18 cellular contexts compared by ENCODE assay signal in genomic region chr4:168633474-168633873, GRCh38.
A peak's percentile ranks its signal among the peaks of the same experiment; 100 is the strongest.
DNase-seq lines count a peak whose midpoint lies in the region; ATAC-seq and TF ChIP-seq lines count a peak whose summit lies in the region.
"Had no signal": no experiment of that assay in that cellular context is flagged by ENCODE, and none has a peak within 500 bp of the region (broad histone marks: within the 10 kb centered on the region; RNA-seq: fewer than 3 reads in every experiment).

No MANE protein-coding gene starts in this region.

- DNase-seq in GM23338 (ENCODE audit: low spot score) (no peak), kidney epithelial cell (ENCODE audit: low read depth) (no peak), gastrocnemius medialis (no peak), NCI-H2107 treated with DMSO at 0.1 percent for 48 hours (lab: John Stamatoyannopoulos, UW; ENCODE audit: unreplicated experiment) (no peak), cerebellum (ENCODE audit: low spot score) (no peak)
- DNase-seq: activated naive CD8-positive, alpha-beta T cell treated with anti-CD3 and anti-CD28 coated beads, Interleukin-2, amount 50 U/mL, for 24 hours; activated T-cell treated with anti-CD3 and anti-CD28 coated beads for 4 hours; DND-41; effector memory CD4-positive, alpha-beta T cell; left colon; NCI-H1092 treated with DMSO at 0.1 percent for 48 hours; NCI-H226; nucleus accumbens; T-helper 1 cell had no signal

- H3K4me3 Mint-ChIP-seq in GM23338 = no peak overlapping the region; the same call in 2 of the 3 replicates
- H3K4me3 Mint-ChIP-seq: activated naive CD8-positive, alpha-beta T cell treated with anti-CD3 and anti-CD28 coated beads, Interleukin-2, amount 50 U/mL, for 24 hours had no signal

- H3K9me3 ChIP-seq in gastrocnemius medialis = no peaks in the 10 kb centered on the region
- H3K9me3 ChIP-seq: BLaER1 treated with 17β-estradiol and CSF1 and Interleukin-3, amounts not matched to agents 10 nM and 100 nM had no signal

- no peak overlapping the region for H2AFZ ChIP-seq in GM23338

- H3F3A ChIP-seq in GM23338 (replicated peaks; ENCODE audit: low read depth) = peaks cover 3% of the 10 kb centered on the region; the same call in 1 of the 2 replicates

- H3K27me3 ChIP-seq in GM23338 (ENCODE audit: insufficient read depth) = peaks cover 29% of the 10 kb centered on the region
- H3K27me3 ChIP-seq in kidney epithelial cell (ENCODE audit: control insufficient read depth, insufficient read depth, low read length) = no peaks in the 10 kb centered on the region
- H3K27me3 ChIP-seq in gastrocnemius medialis = no peaks in the 10 kb centered on the region

- H3K4me1 Mint-ChIP-seq in GM23338 = peaks cover 45% of the 10 kb centered on the region

- no peaks in the 10 kb centered on the region for H4K20me1 ChIP-seq in GM23338 (replicated peaks; ENCODE audit: insufficient read depth)
- H4K20me1 ChIP-seq: BLaER1 treated with 17β-estradiol and CSF1 and Interleukin-3, amounts not matched to agents 10 nM and 100 nM had no signal

- intact Hi-C loops in gastrocnemius medialis (cut with DNase I; ENCODE audit: low total_unique reads) = loop anchor here (2.0 to 5.0 kb wide), 3 partner anchors 49 to 121 kb away; no protein-coding TSS in a partner anchor

- 0 out of 2 replicates have a peak overlapping the region, but pooled peaks have one; percentile 88 for H3K4me2 ChIP-seq in GM23338

- in situ Hi-C loops in gastrocnemius medialis (cut with MboI; ENCODE audit: low sequenced_read_pairs in 4 of 4) = no loop called here

- H3K27ac ChIP-seq in GM23338 (ENCODE audit: low read depth) (no peak overlapping the region), gastrocnemius medialis (peak overlapping the region; percentile 77 to 89 (median 82))
- H3K27ac ChIP-seq: BLaER1 treated with 17β-estradiol and CSF1 and Interleukin-3, amounts not matched to agents 10 nM and 100 nM had no signal

- no peaks in the 10 kb centered on the region for H3K9me2 ChIP-seq in GM23338 (ENCODE audit: insufficient read depth)

- TF ChIP-seq CTCF in GM23338 (conservative IDR thresholded peaks at IDR 0.05; ENCODE audit: low read depth in 2 of 2) (no peak), WI38 (IDR thresholded peaks at IDR 0.05; ENCODE audit: low read depth, low read length) (no peak), kidney epithelial cell (IDR thresholded peaks at IDR 0.05; ENCODE audit: insufficient read depth, low read length, poor library complexity, severe bottlenecking) (no peak), gastrocnemius medialis (IDR thresholded peaks at IDR 0.05 in 4 of 5, conservative IDR thresholded peaks at IDR 0.05 in 1 of 5) (no peak)

- no peaks in the 10 kb centered on the region for H3K36me3 Mint-ChIP-seq in GM23338 (ENCODE audit: low read depth)

- peaks cover 8% of the 10 kb centered on the region for H3K27me3 Mint-ChIP-seq in GM23338 (ENCODE audit: insufficient read depth, low read depth, poor library complexity)

- no peaks in the 10 kb centered on the region for H3K79me2 ChIP-seq in GM23338 (replicated peaks; ENCODE audit: insufficient read depth)

- H3K36me3 ChIP-seq in GM23338 (ENCODE audit: insufficient read depth) (no peaks in the 10 kb centered on the region), kidney epithelial cell (ENCODE audit: control insufficient read depth, insufficient read depth, low read length) (no peaks in the 10 kb centered on the region), gastrocnemius medialis (no peaks in the 10 kb centered on the region)
- H3K36me3 ChIP-seq: BLaER1 treated with 17β-estradiol and CSF1 and Interleukin-3, amounts not matched to agents 10 nM and 100 nM had no signal

- peaks cover 32% of the 10 kb centered on the region for H3K4me1 ChIP-seq in GM23338 (ENCODE audit: insufficient read depth)
- H3K4me1 ChIP-seq in gastrocnemius medialis = peaks cover 41 to 56% of the 10 kb centered on the region in 2 donors

- ATAC-seq in GM23338 (no peak), gastrocnemius medialis (peak; percentile 24 to 27), GM19023 (IDR thresholded peaks at IDR 0.05; ENCODE audit: unreplicated experiment) (no peak), HG02885 (IDR thresholded peaks at IDR 0.05; ENCODE audit: poor library complexity, unreplicated experiment) (no peak)
- ATAC-seq: activated naive CD8-positive, alpha-beta T cell treated with anti-CD3 and anti-CD28 coated beads, Interleukin-2, amount 50 U/mL, for 24 hours; left colon had no signal

- H3K4me3 ChIP-seq in GM23338 (no peak overlapping the region), WI38 (ENCODE audit: low read depth, low read length) (peak overlapping the region; percentile 64; the same call in 1 of the 2 replicates), kidney epithelial cell (ENCODE audit: low read depth, low read length) (peak overlapping the region; percentile 57), gastrocnemius medialis (peak overlapping the region; percentile 78 to 86 (median 79))
- H3K4me3 ChIP-seq: BLaER1 treated with 17β-estradiol and CSF1 and Interleukin-3, amounts not matched to agents 10 nM and 100 nM had no signal

- no peaks in the 10 kb centered on the region for H3K9me3 Mint-ChIP-seq in GM23338
- H3K9me3 Mint-ChIP-seq: activated naive CD8-positive, alpha-beta T cell treated with anti-CD3 and anti-CD28 coated beads, Interleukin-2, amount 50 U/mL, for 24 hours had no signal

- TF ChIP-seq POLR2A in gastrocnemius medialis (IDR thresholded peaks at IDR 0.05) = no peak

- no peak overlapping the region for H3K27ac Mint-ChIP-seq in GM23338
- H3K27ac Mint-ChIP-seq: activated naive CD8-positive, alpha-beta T cell treated with anti-CD3 and anti-CD28 coated beads, Interleukin-2, amount 50 U/mL, for 24 hours had no signal

TF ChIP-seq in GM23338, 12 proteins besides CTCF, POLR2A, EP300 and RAD21 (continues in another document):
- TF ChIP-seq EZH2phosphoT487 (IDR thresholded peaks at IDR 0.05; ENCODE audit: unreplicated experiment) (no peak), NANOG (IDR thresholded peaks at IDR 0.05; ENCODE audit: borderline replicate concordance) (no peak), ZNF114 (CRISPR knock-in tag; IDR thresholded peaks at IDR 0.05) (no peak), STAT1 (IDR thresholded peaks at IDR 0.05; ENCODE audit: unreplicated experiment) (no peak), REST (IDR thresholded peaks at IDR 0.05; ENCODE audit: unreplicated experiment) (no peak), JUNB (IDR thresholded peaks at IDR 0.05; ENCODE audit: unreplicated experiment) (no peak)

Comparison
In these comparisons a context has a peak if more than half of its experiments do, and no peak if none do; other contexts are left out.
1. ATAC-seq: peak in gastrocnemius medialis (2 of 2); none in GM23338 (single experiment), GM19023 (single experiment) and HG02885 (single experiment).